In the genomic region with DNA sequence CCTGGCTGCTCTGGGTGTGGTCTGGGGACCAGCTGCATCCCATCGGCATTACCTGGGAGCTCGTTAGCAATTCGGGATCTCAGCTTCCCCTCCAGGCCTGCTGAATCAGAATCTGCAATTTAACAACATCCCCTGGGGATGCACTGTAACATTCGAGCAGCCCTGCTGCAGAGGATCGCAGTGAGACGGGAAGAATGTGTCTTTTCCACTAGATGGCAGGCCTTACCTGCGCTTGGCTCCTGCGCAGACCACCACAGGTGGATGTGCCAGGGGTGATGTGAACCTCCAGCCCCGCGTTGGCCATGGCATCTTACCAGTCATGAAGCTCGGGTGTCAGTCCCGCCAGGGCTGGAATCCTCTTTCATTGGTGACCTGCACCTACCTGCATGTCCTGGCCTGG, we compare ENCODE assay signal across 11 cellular contexts.
DNase-seq lines count a peak whose midpoint lies in the region; ATAC-seq and TF ChIP-seq lines count a peak whose summit lies in the region.
"Had no signal": no experiment of that assay in that cellular context is flagged by ENCODE, and none has a peak within 500 bp of the region (broad histone marks: within the 10 kb centered on the region; RNA-seq: fewer than 3 reads in every experiment).

No MANE protein-coding gene starts in this region.

- H3K36me3 ChIP-seq in Caco-2 (ENCODE audit: control insufficient read depth, insufficient read depth, low read length) = no peaks in the 10 kb centered on the region
- peaks cover 15% of the 10 kb centered on the region for H3K36me3 ChIP-seq in SK-N-MC (ENCODE audit: insufficient read depth, low read length)
- H3K36me3 ChIP-seq: thoracic aorta had no signal

- peaks cover 18% of the 10 kb centered on the region for H3K27me3 Mint-ChIP-seq in Caco-2 (ENCODE audit: insufficient read depth, unreplicated experiment)

- POLR2A ChIA-PET in Caco-2 (lab: Charles Lee) = no interaction called here

- H3K9me3 Mint-ChIP-seq in Caco-2 (ENCODE audit: unreplicated experiment) = no peaks in the 10 kb centered on the region

- H3K4me3 ChIP-seq in Caco-2 (ENCODE audit: low read depth, low read length) = no peak overlapping the region
- no peak overlapping the region for H3K4me3 ChIP-seq in SK-N-MC
- H3K4me3 ChIP-seq: thoracic aorta had no signal

- H3K27ac ChIP-seq in SK-N-MC = no peak overlapping the region
- H3K27ac ChIP-seq: thoracic aorta had no signal

- BruUV-seq in Caco-2 (replicated peaks; lab: Mats Ljungman, UMichigan) = no TSS peak

- peak in 1 of 2 experiments; percentile 13 for DNase-seq in Caco-2
- DNase-seq in HPDE6-E6E7 (ENCODE audit: extremely low spot score) = peak; percentile 31
- DNase-seq in SK-N-MC (ENCODE audit: low read depth, low spot score) = no peak
- DNase-seq in iPS-NIHi11 (ENCODE audit: low spot score) = peak; percentile 79
- no peak for DNase-seq in SIG-M5 (lab: John Stamatoyannopoulos, UW)
- no peak for DNase-seq in T1000 (lab: John Stamatoyannopoulos, UW)
- DNase-seq in NCI-H774 (lab: John Stamatoyannopoulos, UW) = no peak
- DNase-seq: activated naive CD4-positive, alpha-beta T cell had no signal

- CTCF ChIA-PET in Caco-2 (lab: Charles Lee) = interaction anchor here (0.7 to 2.6 kb wide), 6 partner anchors 25 to 459 kb away, joined by 3 to 16 read pairs (median 4); no protein-coding TSS in a partner anchor

- peak; percentile 33 to 52 for TF ChIP-seq CTCF in Caco-2 (IDR thresholded peaks at IDR 0.05; ENCODE audit: insufficient read depth in 1 of 2, low read depth in 1 of 2, low read length in 1 of 2, severe bottlenecking in 1 of 2, unreplicated experiment in 1 of 2)

- no peak for ATAC-seq in HG02884 (IDR thresholded peaks at IDR 0.05; ENCODE audit: unreplicated experiment)
- ATAC-seq: activated CD4-positive, CD25-positive, alpha-beta regulatory T cell treated with anti-CD3 and anti-CD28 coated beads, Interleukin-2, amount 50 U/mL, for 24 hours had no signal

- H3K27ac Mint-ChIP-seq in Caco-2 (ENCODE audit: unreplicated experiment) = no peak overlapping the region

- no peaks in the 10 kb centered on the region for H3K4me1 ChIP-seq in Caco-2

- intact Hi-C loops in Caco-2 (cut with micrococcal nuclease; ENCODE audit: unreplicated experiment) = loop anchor here (10.0 kb wide), 1 partner anchor 359 kb away; no protein-coding TSS in a partner anchor

- peak overlapping the region; percentile 40 for H3K9ac ChIP-seq in SK-N-MC (ENCODE audit: insufficient read length)

- H3K4me3 Mint-ChIP-seq in Caco-2 (ENCODE audit: unreplicated experiment) = no peak overlapping the region

- H3K9me3 ChIP-seq in Caco-2 (no peaks in the 10 kb centered on the region), SK-N-MC (ENCODE audit: low read depth, low read length) (no peaks in the 10 kb centered on the region)
- H3K9me3 ChIP-seq: thoracic aorta had no signal

- no peaks in the 10 kb centered on the region for H3K36me3 Mint-ChIP-seq in Caco-2 (ENCODE audit: insufficient read depth, unreplicated experiment)

- H3K27me3 ChIP-seq in Caco-2 (replicated peaks; ENCODE audit: control insufficient read depth, insufficient read depth, low read length) = no peaks in the 10 kb centered on the region

- H3K4me1 Mint-ChIP-seq in Caco-2 (ENCODE audit: low read depth, unreplicated experiment) = no peaks in the 10 kb centered on the region

Comparison
In these comparisons a context has a peak if more than half of its experiments do, and no peak if none do; other contexts are left out.
1. DNase-seq: peak in HPDE6-E6E7 (single experiment) and iPS-NIHi11 (single experiment); none in SK-N-MC (single experiment), SIG-M5 (single experiment), T1000 (single experiment) and NCI-H774 (single experiment).